Comparison of ENCODE assay signal across 8 cellular contexts in the genomic region with DNA sequence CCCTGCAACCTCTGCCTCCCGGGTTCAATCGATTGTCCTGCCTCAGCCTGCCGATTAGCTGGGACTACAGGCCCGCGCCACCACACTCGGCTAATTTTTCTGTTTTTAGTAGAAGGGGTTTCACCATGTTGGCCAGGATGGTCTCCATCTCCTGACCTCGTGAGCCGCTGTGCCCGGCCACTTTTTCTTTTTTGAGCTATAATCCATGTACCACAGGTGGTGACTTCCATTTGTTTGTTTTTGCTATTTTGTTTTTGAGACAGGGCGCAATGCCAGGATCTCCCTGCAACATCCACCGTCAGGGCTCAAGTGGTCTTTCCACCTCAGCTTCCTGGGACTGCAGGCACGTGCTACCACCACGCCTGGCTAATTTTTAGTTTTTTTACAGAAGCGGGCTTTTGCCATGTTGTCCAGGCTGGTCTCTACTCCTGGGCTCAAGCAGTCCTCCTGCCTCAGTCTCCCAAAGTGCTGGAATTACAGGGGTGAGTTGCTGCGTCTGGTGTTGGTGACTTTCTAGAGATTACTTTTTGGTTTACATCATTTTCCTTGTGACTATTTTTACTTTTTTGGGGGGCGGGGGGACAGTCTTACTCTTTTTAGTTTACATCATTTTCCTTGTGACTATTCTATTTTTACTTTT. TPM values are rescaled to one million over a fixed set of nuclear protein-coding genes. Genes with fewer than 3 reads are reported as not detected.
DNase-seq lines count a peak whose midpoint lies in the region; ATAC-seq and TF ChIP-seq lines count a peak whose summit lies in the region.

No MANE protein-coding gene starts in this region.

- no peaks in the 10 kb centered on the region for H3K9me3 ChIP-seq in iPS DF 6.9 (ENCODE audit: control insufficient read depth, insufficient read depth, low read length)

- no peaks in the 10 kb centered on the region for H3K27me3 ChIP-seq in iPS DF 6.9 (ENCODE audit: control insufficient read depth, insufficient read depth, low read length)

- no peak for TF ChIP-seq CTCF in activated B cell treated with CpG ODN at 0.5 μM for 24 hours (IDR thresholded peaks at IDR 0.05)

- no peaks in the 10 kb centered on the region for H3K27me3 Mint-ChIP-seq in activated B cell treated with CpG ODN at 0.5 μM for 24 hours
- H3K27me3 Mint-ChIP-seq in stimulated activated naive B cell treated with anti-CD40 and anti-IgM and Interleukin-4, amounts not matched to agents 10 μg/mL and 1 μg/mL and 100 μg/mL, for 72 hours, result no peaks in the 10 kb centered on the region

- CTCF ChIA-PET in activated B cell treated with CpG ODN at 0.5 μM for 24 hours (lab: Charles Lee), result interaction anchor here (1.1 kb wide), 2 partner anchors 27 to 285 kb away, joined by 4 read pairs; a partner anchor contains a TSS

- no CpG with 5 or more reads among the region's 16 CpGs for WGBS in iPS DF 6.9 (ENCODE audit: insufficient coverage, insufficient read length)

- peaks cover 58% of the 10 kb centered on the region for H3K4me1 Mint-ChIP-seq in activated B cell treated with CpG ODN at 0.5 μM for 24 hours
- H3K4me1 Mint-ChIP-seq in stimulated activated naive B cell treated with anti-CD40 and anti-IgM and Interleukin-4, amounts not matched to agents 10 μg/mL and 1 μg/mL and 100 μg/mL, for 72 hours, result peaks cover 28 to 47% of the 10 kb centered on the region in 2 donors

- peaks cover 29% of the 10 kb centered on the region; the same call in 1 of the 2 replicates for H3K36me3 ChIP-seq in iPS DF 6.9 (ENCODE audit: control insufficient read depth, insufficient read depth, low read length)

- no peaks in the 10 kb centered on the region for H3K4me1 ChIP-seq in iPS DF 6.9 (ENCODE audit: control insufficient read depth, insufficient read depth, low read length)

- DNase-seq in NCI-H1105 treated with DMSO at 0.1 percent for 48 hours (lab: John Stamatoyannopoulos, UW) (peak; percentile 31), NCI-H1105 (lab: John Stamatoyannopoulos, UW) (no peak), activated B cell treated with CpG ODN at 0.5 μM for 24 hours (no peak), iPS DF 6.9 (ENCODE audit: low read depth, low spot score) (no peak), SK-N-DZ (ENCODE audit: low spot score) (no peak), left colon (no peak)
- DNase-seq in stimulated activated naive B cell treated with anti-CD40 and anti-IgM and Interleukin-4, amounts not matched to agents 10 μg/mL and 1 μg/mL and 100 μg/mL, for 72 hours, result no peak

- peak overlapping the region; percentile 98 for H3K4me3 ChIP-seq in iPS DF 6.9 (ENCODE audit: low read length)

- POLR2A ChIA-PET in activated B cell treated with CpG ODN at 0.5 μM for 24 hours (lab: Charles Lee), result interaction anchor here (0.6 to 9.9 kb wide), 25 partner anchors 8 to 1940 kb away, joined by 3 to 133 read pairs (median 4); a partner anchor contains a TSS

- no peak for ATAC-seq in activated B cell treated with CpG ODN at 0.5 μM for 24 hours (ENCODE audit: low read depth)
- no peak for ATAC-seq in stimulated activated naive B cell treated with anti-CD40 and anti-IgM and Interleukin-4, amounts not matched to agents 10 μg/mL and 1 μg/mL and 100 μg/mL, for 72 hours (replicated peaks)
- ATAC-seq in HG03280 (IDR thresholded peaks at IDR 0.05; ENCODE audit: unreplicated experiment), result no peak
- no peak for ATAC-seq in left colon

- peak overlapping the region; percentile 98 for H3K27ac Mint-ChIP-seq in activated B cell treated with CpG ODN at 0.5 μM for 24 hours
- H3K27ac Mint-ChIP-seq in stimulated activated naive B cell treated with anti-CD40 and anti-IgM and Interleukin-4, amounts not matched to agents 10 μg/mL and 1 μg/mL and 100 μg/mL, for 72 hours, result peak overlapping the region; percentile 98

- no peaks in the 10 kb centered on the region for H3K9me3 Mint-ChIP-seq in activated B cell treated with CpG ODN at 0.5 μM for 24 hours
- no peaks in the 10 kb centered on the region for H3K9me3 Mint-ChIP-seq in stimulated activated naive B cell treated with anti-CD40 and anti-IgM and Interleukin-4, amounts not matched to agents 10 μg/mL and 1 μg/mL and 100 μg/mL, for 72 hours

- H3K27ac ChIP-seq in iPS DF 6.9 (ENCODE audit: low read length), result no peak overlapping the region

- intact Hi-C loops in activated B cell treated with CpG ODN at 0.5 μM for 24 hours (cut with micrococcal nuclease) (no loop called here), left colon (cut with DNase I, micrococcal nuclease) (no loop called here)

- peaks cover 60% of the 10 kb centered on the region for H3K36me3 Mint-ChIP-seq in activated B cell treated with CpG ODN at 0.5 μM for 24 hours (ENCODE audit: low read depth)
- peaks cover 49 to 54% of the 10 kb centered on the region in 2 donors for H3K36me3 Mint-ChIP-seq in stimulated activated naive B cell treated with anti-CD40 and anti-IgM and Interleukin-4, amounts not matched to agents 10 μg/mL and 1 μg/mL and 100 μg/mL, for 72 hours

- H3K4me3 Mint-ChIP-seq in activated B cell treated with CpG ODN at 0.5 μM for 24 hours, result peak overlapping the region; percentile 99
- H3K4me3 Mint-ChIP-seq in stimulated activated naive B cell treated with anti-CD40 and anti-IgM and Interleukin-4, amounts not matched to agents 10 μg/mL and 1 μg/mL and 100 μg/mL, for 72 hours, result peak overlapping the region; percentile 98 to 100

RNA-seq across cellular contexts. Expression of a gene that starts 8.6 kb away (rescaled TPM):
- total RNA-seq in activated B cell treated with CpG ODN at 0.5 μM for 24 hours, result 23.7 and 30.4 TPM in 2 replicates
- polyA plus RNA-seq in SK-N-DZ (2014; cell fraction: cytosol; rRNA removed), result 123 and 146 TPM in 2 replicates
- polyA plus RNA-seq in SK-N-DZ (2014; cell fraction: nucleus; rRNA removed), result 56.5 and 70.3 TPM in 2 replicates
- 100 to 1,000 TPM; 252 to 296 TPM for total RNA-seq in left colon

RNA-seq across cellular contexts. Expression of a gene that starts 20.8 kb away (rescaled TPM):
- total RNA-seq in activated B cell treated with CpG ODN at 0.5 μM for 24 hours, result 27.1 and 28.1 TPM in 2 replicates
- 4.6 and 6.6 TPM in 2 replicates for polyA plus RNA-seq in SK-N-DZ (2014; cell fraction: cytosol; rRNA removed)
- 0.94 and 3.3 TPM in 2 replicates for polyA plus RNA-seq in SK-N-DZ (2014; cell fraction: nucleus; rRNA removed)
- 100 to 1,000 TPM; 124 to 136 TPM for total RNA-seq in left colon

RNA-seq across cellular contexts. Expression of a gene that starts 21.1 kb away (rescaled TPM):
- 1.2 and 2.1 TPM in 2 replicates for total RNA-seq in activated B cell treated with CpG ODN at 0.5 μM for 24 hours
- 0.24 and 0.27 TPM in 2 replicates for polyA plus RNA-seq in SK-N-DZ (2014; cell fraction: cytosol; rRNA removed)
- polyA plus RNA-seq in SK-N-DZ (2014; cell fraction: nucleus; rRNA removed), result 0.10 and 0.12 TPM in 2 replicates
- total RNA-seq in left colon, result 1 to 10 TPM in 1 of 2 donors, under 1 TPM in 1; 0.89 to 1.1 TPM

RNA-seq across cellular contexts. Expression of a gene that starts 26.5 kb away (rescaled TPM):
- total RNA-seq in activated B cell treated with CpG ODN at 0.5 μM for 24 hours, result 18.3 and 19.2 TPM in 2 replicates
- polyA plus RNA-seq in SK-N-DZ (2014; cell fraction: cytosol; rRNA removed), result 20.1 and 25.1 TPM in 2 replicates
- polyA plus RNA-seq in SK-N-DZ (2014; cell fraction: nucleus; rRNA removed), result 20.6 and 22.0 TPM in 2 replicates
- 10 to 100 TPM; 33.1 to 63.5 TPM for total RNA-seq in left colon

RNA-seq across cellular contexts. Expression of a gene that starts 29.4 kb away (rescaled TPM):
- total RNA-seq in activated B cell treated with CpG ODN at 0.5 μM for 24 hours, result 61.8 and 68.6 TPM in 2 replicates
- 189 and 213 TPM in 2 replicates for polyA plus RNA-seq in SK-N-DZ (2014; cell fraction: cytosol; rRNA removed)
- 95.0 and 96.4 TPM in 2 replicates for polyA plus RNA-seq in SK-N-DZ (2014; cell fraction: nucleus; rRNA removed)
- total RNA-seq in left colon, result 10 to 100 TPM; 33.0 to 33.5 TPM
